ENCODE assay signal across 17 cellular contexts in the genomic region with DNA sequence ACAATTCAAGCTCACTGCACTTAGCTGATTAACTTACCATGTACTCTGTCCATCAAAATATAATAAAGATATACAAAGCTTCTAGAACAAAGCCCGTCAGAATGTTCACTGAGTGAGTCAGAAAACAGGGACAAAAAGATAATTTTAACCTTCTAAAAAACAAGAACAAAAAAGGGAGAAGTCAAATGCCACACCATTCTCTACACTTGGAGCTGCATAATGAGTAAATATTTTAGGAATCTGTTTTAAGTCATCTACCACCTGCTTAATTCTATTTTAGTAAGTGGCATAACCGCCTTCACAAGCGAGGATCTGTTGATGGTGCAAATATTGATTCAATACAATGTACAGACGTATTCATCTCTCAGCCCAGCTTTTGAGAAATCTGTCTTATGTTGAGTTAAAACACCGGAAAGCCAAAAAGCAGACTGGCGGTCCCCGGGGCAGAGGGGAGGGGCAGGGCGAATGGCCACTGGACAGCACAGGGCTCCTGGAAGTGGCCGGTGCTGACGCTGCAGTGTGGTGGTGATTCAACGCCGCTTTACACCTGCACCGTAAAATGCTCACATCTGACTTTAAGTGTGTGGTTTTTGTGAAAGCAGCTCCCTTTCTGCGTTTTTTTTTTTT. TPM values are rescaled to one million over a fixed set of nuclear protein-coding genes. Genes with fewer than 3 reads are reported as not detected.
DNase-seq lines count a peak whose midpoint lies in the region; ATAC-seq and TF ChIP-seq lines count a peak whose summit lies in the region.
"Had no signal": no experiment of that assay in that cellular context is flagged by ENCODE, and none has a peak within 500 bp of the region (broad histone marks: within the 10 kb centered on the region; RNA-seq: fewer than 3 reads in every experiment).

No MANE protein-coding gene starts in this region.

- CTCF ChIA-PET in activated CD8-positive, alpha-beta T cell treated with anti-CD3 and anti-CD28 coated beads, Interleukin-2, amount 10 ng/mL, durations not matched to agents 7 days and 5 days (lab: Charles Lee) = interaction anchor here (3.4 kb wide), 1 partner anchor 10 kb away, joined by 18 read pairs; no protein-coding TSS in a partner anchor

- H3K36me3 ChIP-seq in SJCRH30 = no peaks in the 10 kb centered on the region
- H3K36me3 ChIP-seq: right atrium auricular region, transverse colon had no signal

- peak overlapping the region; percentile 24 for H3K4me3 ChIP-seq in SJCRH30
- H3K4me3 ChIP-seq: right atrium auricular region, transverse colon had no signal

- H3K27ac Mint-ChIP-seq in activated CD8-positive, alpha-beta T cell treated with anti-CD3 and anti-CD28 coated beads, Interleukin-2, amount 10 ng/mL, durations not matched to agents 7 days and 5 days = no peak overlapping the region
- H3K27ac Mint-ChIP-seq: T-helper 2 cell treated with Interferon-gamma antibody and Interleukin-4, amounts not matched to agents 5 μg/mL and 100 μg/mL, for 36 hours had no signal

- no peak overlapping the region for H3K27ac ChIP-seq in SJCRH30
- H3K27ac ChIP-seq: foreskin keratinocyte, right atrium auricular region, transverse colon had no signal

- H3K4me3 Mint-ChIP-seq in activated CD8-positive, alpha-beta T cell treated with anti-CD3 and anti-CD28 coated beads, Interleukin-2, amount 10 ng/mL, durations not matched to agents 7 days and 5 days = no peak overlapping the region
- H3K4me3 Mint-ChIP-seq: T-helper 2 cell treated with Interferon-gamma antibody and Interleukin-4, amounts not matched to agents 5 μg/mL and 100 μg/mL, for 36 hours had no signal

- peaks cover 2% of the 10 kb centered on the region for H3K36me3 Mint-ChIP-seq in activated CD8-positive, alpha-beta T cell treated with anti-CD3 and anti-CD28 coated beads, Interleukin-2, amount 10 ng/mL, durations not matched to agents 7 days and 5 days (ENCODE audit: low read depth)

- H3K4me1 Mint-ChIP-seq in activated CD8-positive, alpha-beta T cell treated with anti-CD3 and anti-CD28 coated beads, Interleukin-2, amount 10 ng/mL, durations not matched to agents 7 days and 5 days (ENCODE audit: low read depth) = no peaks in the 10 kb centered on the region

- POLR2A ChIA-PET in activated CD8-positive, alpha-beta T cell treated with anti-CD3 and anti-CD28 coated beads, Interleukin-2, amount 10 ng/mL, durations not matched to agents 7 days and 5 days (lab: Charles Lee) = no interaction called here

- 0 out of 2 replicates have a peak, but pooled peaks cover 8% of the 10 kb centered on the region for H3K9me3 ChIP-seq in SJCRH30 (replicated peaks)

- H3K4me1 ChIP-seq in SJCRH30 = peaks cover 11% of the 10 kb centered on the region
- H3K4me1 ChIP-seq: foreskin keratinocyte, right atrium auricular region had no signal

- no peaks in the 10 kb centered on the region for H3K27me3 ChIP-seq in SJCRH30
- H3K27me3 ChIP-seq: foreskin keratinocyte, right atrium auricular region, transverse colon had no signal

- ATAC-seq in SK-N-SH treated with all-trans-retinoic acid at 6 μM for 48 hours = no peak
- ATAC-seq in activated CD8-positive, alpha-beta T cell treated with anti-CD3 and anti-CD28 coated beads, Interleukin-2, amount 10 ng/mL, durations not matched to agents 7 days and 5 days = no peak
- ATAC-seq: foreskin keratinocyte had no signal

- peak; percentile 40 for DNase-seq in COR-L47 (lab: John Stamatoyannopoulos, UW)
- DNase-seq in NCI-H1092 treated with DMSO at 0.1 percent for 48 hours (lab: John Stamatoyannopoulos, UW) = peak; percentile 31
- DNase-seq in SJCRH30 = peak in 1 of 2 experiments; percentile 46
- DNase-seq in myocyte (ENCODE audit: low read depth) = peak; percentile 67
- DNase-seq in DMS 273 (lab: John Stamatoyannopoulos, UW; ENCODE audit: unreplicated experiment) = no peak
- no peak for DNase-seq in activated CD8-positive, alpha-beta T cell treated with anti-CD3 and anti-CD28 coated beads, Interleukin-2, amount 10 ng/mL, durations not matched to agents 7 days and 5 days
- DNase-seq in SIG-M5 (lab: John Stamatoyannopoulos, UW) = no peak
- DNase-seq: activated CD4-positive, alpha-beta T cell treated with anti-CD3 and anti-CD28 coated beads, Interleukin-2, amount 50 U/mL, for 1 hour; activated T-cell treated with anti-CD3 and anti-CD28 coated beads, Interleukin-2, amount 50 U/mL, for 48 hours; central memory CD4-positive, alpha-beta T cell; foreskin keratinocyte; GOT3; stimulated activated CD4-positive, alpha-beta T cell treated with anti-CD3 and anti-CD28 coated beads, Interleukin-4, amount 100 ng/mL, for 1 hour; transverse colon had no signal

- H3K27me3 Mint-ChIP-seq in activated CD8-positive, alpha-beta T cell treated with anti-CD3 and anti-CD28 coated beads, Interleukin-2, amount 10 ng/mL, durations not matched to agents 7 days and 5 days (ENCODE audit: low read depth) = no peaks in the 10 kb centered on the region

- H3K9me3 Mint-ChIP-seq in activated CD8-positive, alpha-beta T cell treated with anti-CD3 and anti-CD28 coated beads, Interleukin-2, amount 10 ng/mL, durations not matched to agents 7 days and 5 days (ENCODE audit: insufficient read depth) = peaks cover 11% of the 10 kb centered on the region

TF ChIP-seq in SK-N-SH treated with all-trans-retinoic acid at 6 μM for 48 hours, 23 proteins besides CTCF, POLR2A, EP300 and RAD21:
- TF ChIP-seq SNAI2 (CRISPR knock-in tag; IDR thresholded peaks at IDR 0.05) = no peak
- TF ChIP-seq, protein P1, sequence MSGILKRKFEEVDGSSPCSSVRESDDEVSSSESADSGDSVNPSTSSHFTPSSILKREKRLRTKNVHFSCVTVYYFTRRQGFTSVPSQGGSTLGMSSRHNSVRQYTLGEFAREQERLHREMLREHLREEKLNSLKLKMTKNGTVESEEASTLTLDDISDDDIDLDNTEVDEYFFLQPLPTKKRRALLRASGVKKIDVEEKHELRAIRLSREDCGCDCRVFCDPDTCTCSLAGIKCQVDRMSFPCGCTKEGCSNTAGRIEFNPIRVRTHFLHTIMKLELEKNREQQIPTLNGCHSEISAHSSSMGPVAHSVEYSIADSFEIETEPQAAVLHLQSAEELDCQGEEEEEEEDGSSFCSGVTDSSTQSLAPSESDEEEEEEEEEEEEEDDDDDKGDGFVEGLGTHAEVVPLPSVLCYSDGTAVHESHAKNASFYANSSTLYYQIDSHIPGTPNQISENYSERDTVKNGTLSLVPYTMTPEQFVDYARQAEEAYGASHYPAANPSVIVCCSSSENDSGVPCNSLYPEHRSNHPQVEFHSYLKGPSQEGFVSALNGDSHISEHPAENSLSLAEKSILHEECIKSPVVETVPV (CRISPR knock-in tag; IDR thresholded peaks at IDR 0.05) = no peak
- TF ChIP-seq CSDC2 (CRISPR knock-in tag; IDR thresholded peaks at IDR 0.05) = no peak
- TF ChIP-seq BACH2 (CRISPR knock-in tag; IDR thresholded peaks at IDR 0.05; ENCODE audit: borderline replicate concordance) = no peak
- TF ChIP-seq ESRRG (CRISPR knock-in tag; IDR thresholded peaks at IDR 0.05) = no peak
TF ChIP-seq in SK-N-SH treated with all-trans-retinoic acid at 6 μM for 48 hours: peak in this region for 0.

RNA-seq across cellular contexts. Expression of a gene that starts 20.1 kb away (rescaled TPM):
- total RNA-seq in SJCRH30 (2014; rRNA removed; shearing (Covaris generic)) = 14.6 and 17.2 TPM in 2 replicates
- total RNA-seq in myocyte = 26.6 and 45.5 TPM in 2 replicates
- 28.5 TPM for polyA plus RNA-seq in myocyte (2012)
- 1 to 10 TPM; 1.3 to 2.2 TPM for total RNA-seq in activated CD8-positive, alpha-beta T cell treated with anti-CD3 and anti-CD28 coated beads, Interleukin-2, amount 10 ng/mL, durations not matched to agents 7 days and 5 days

RNA-seq across cellular contexts. Expression of a gene that starts 30.1 kb away (rescaled TPM):
- 167 and 171 TPM in 2 replicates for total RNA-seq in SJCRH30 (2014; rRNA removed; shearing (Covaris generic))
- total RNA-seq in myocyte = 88.2 and 97.7 TPM in 2 replicates
- polyA plus RNA-seq in myocyte (2012) = 89.2 TPM
- 10 to 100 TPM; 38.2 to 40.2 TPM for total RNA-seq in activated CD8-positive, alpha-beta T cell treated with anti-CD3 and anti-CD28 coated beads, Interleukin-2, amount 10 ng/mL, durations not matched to agents 7 days and 5 days

RNA-seq across cellular contexts. Expression of a gene that starts 38.1 kb away (rescaled TPM):
- total RNA-seq in SJCRH30 (2014; rRNA removed; shearing (Covaris generic)) = 58.0 and 60.9 TPM in 2 replicates
- total RNA-seq in myocyte = 17.8 and 20.3 TPM in 2 replicates
- 38.6 TPM for polyA plus RNA-seq in myocyte (2012)
- 10 to 100 TPM; 41.8 to 43.8 TPM for total RNA-seq in activated CD8-positive, alpha-beta T cell treated with anti-CD3 and anti-CD28 coated beads, Interleukin-2, amount 10 ng/mL, durations not matched to agents 7 days and 5 days

RNA-seq across cellular contexts. Expression of a gene that starts 57.0 kb away (rescaled TPM):
- 0.79 and 2.1 TPM in 2 replicates for total RNA-seq in SJCRH30 (2014; rRNA removed; shearing (Covaris generic))
- 0.21 and 0.42 TPM in 2 replicates for total RNA-seq in myocyte
- polyA plus RNA-seq in myocyte (2012) = 4.4 TPM
- total RNA-seq in activated CD8-positive, alpha-beta T cell treated with anti-CD3 and anti-CD28 coated beads, Interleukin-2, amount 10 ng/mL, durations not matched to agents 7 days and 5 days = 1 to 10 TPM; 1.7 to 1.9 TPM

Comparison
In these comparisons a context has a peak if more than half of its experiments do, and no peak if none do; other contexts are left out.
1. DNase-seq: peak in COR-L47 (single experiment), NCI-H1092 treated with DMSO at 0.1 percent for 48 hours (single experiment) and myocyte (single experiment); none in DMS 273 (single experiment), activated CD8-positive, alpha-beta T cell treated with anti-CD3 and anti-CD28 coated beads, Interleukin-2, amount 10 ng/mL, durations not matched to agents 7 days and 5 days (single experiment) and SIG-M5 (single experiment).